8 cellular contexts compared by ENCODE assay signal in the genomic region with DNA sequence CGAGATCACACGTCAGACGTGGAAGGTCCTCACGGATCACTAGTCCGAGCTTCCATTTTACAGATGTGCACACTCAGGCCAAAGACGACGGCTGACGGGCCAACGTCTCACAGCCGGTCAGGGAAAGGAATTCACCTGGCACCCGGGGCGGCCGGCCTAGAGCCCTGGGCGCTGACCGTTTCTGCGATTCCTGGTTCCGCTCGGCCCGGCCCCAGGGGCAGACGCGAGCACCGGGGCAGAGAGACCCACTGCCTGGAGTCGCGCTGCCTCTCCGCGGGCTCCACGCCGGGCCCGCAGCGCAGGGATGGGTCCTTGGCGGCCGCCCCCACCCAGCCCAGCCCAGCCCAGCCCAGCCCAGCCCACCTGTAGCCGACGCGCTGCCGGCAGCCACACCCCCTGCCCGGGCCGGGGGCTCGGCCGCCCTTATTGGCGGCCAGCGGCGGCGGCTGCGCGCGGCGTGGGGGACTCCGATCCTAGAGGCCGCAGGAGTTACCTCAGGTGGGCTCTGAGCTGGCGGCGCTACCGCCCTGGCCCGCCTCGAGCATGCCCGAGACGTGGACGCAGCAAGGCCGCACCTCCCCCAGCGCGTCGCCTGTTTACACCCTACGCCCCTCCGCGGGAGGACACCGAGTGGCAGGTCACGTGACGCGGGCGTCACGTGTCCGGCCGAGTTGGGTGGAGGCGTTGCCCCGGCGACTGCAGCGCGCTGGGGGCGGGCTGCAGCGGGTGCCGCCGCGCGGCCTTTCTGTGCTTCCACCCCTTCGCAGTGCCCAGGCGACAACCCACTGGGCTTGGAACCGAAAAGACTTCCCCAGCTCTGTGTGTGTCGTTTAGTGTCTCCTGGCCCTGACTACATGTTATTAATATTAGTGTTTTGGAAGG.
DNase-seq lines count a peak whose midpoint lies in the region; ATAC-seq and TF ChIP-seq lines count a peak whose summit lies in the region.

No MANE protein-coding gene starts in this region.

- TF ChIP-seq POLR2A in adrenal gland (IDR thresholded peaks at IDR 0.05), result peak; percentile 34 to 79

- no peaks in the 10 kb centered on the region for H3K9me3 ChIP-seq in adrenal gland (replicated peaks in 1 of 3)
- H3K9me3 ChIP-seq in left ventricle myocardium inferior (replicated peaks), result peaks cover 2% of the 10 kb centered on the region

- H3K36me3 ChIP-seq in adrenal gland (replicated peaks in 1 of 2), result no peaks in the 10 kb centered on the region
- H3K36me3 ChIP-seq in left ventricle myocardium inferior, result peaks cover 8% of the 10 kb centered on the region
- H3K36me3 ChIP-seq in urinary bladder (ENCODE audit: insufficient read depth), result no peaks in the 10 kb centered on the region

- peaks cover 5% of the 10 kb centered on the region for H3K27me3 Mint-ChIP-seq in progenitor cell of endocrine pancreas

- peak overlapping the region in 4 of 5 donors; percentile 32 to 92 (median 78) for H3K27ac ChIP-seq in adrenal gland
- H3K27ac ChIP-seq in left ventricle myocardium inferior (replicated peaks), result peak overlapping the region; percentile 73
- H3K27ac ChIP-seq in urinary bladder (ENCODE audit: low read depth), result peak overlapping the region; percentile 50

- peak overlapping the region; percentile 95 for H3K27ac Mint-ChIP-seq in progenitor cell of endocrine pancreas

- intact Hi-C loops in adrenal gland (cut with DNase I), result loop anchor here in 1 of 2 donors (5.0 to 10.0 kb wide), 2 partner anchors 73 to 130 kb away; no protein-coding TSS in a partner anchor
- intact Hi-C loops in left ventricle myocardium inferior (cut with micrococcal nuclease), result no loop called here

- H3K9me3 Mint-ChIP-seq in progenitor cell of endocrine pancreas (ENCODE audit: low read depth), result peaks cover 4% of the 10 kb centered on the region

- TF ChIP-seq CTCF in GM12872 (IDR thresholded peaks at IDR 0.05; ENCODE audit: insufficient read depth, low read depth, low read length), result 0 out of 3 replicates have a peak, but pooled peaks have one; percentile 19
- TF ChIP-seq CTCF in adrenal gland (IDR thresholded peaks at IDR 0.05), result no peak
- no peak for TF ChIP-seq CTCF in left ventricle myocardium inferior (IDR thresholded peaks at IDR 0.05; ENCODE audit: borderline replicate concordance)
- no peak for TF ChIP-seq CTCF in progenitor cell of endocrine pancreas (IDR thresholded peaks at IDR 0.05; ENCODE audit: unreplicated experiment)

- peaks cover 6% of the 10 kb centered on the region for H3K36me3 Mint-ChIP-seq in progenitor cell of endocrine pancreas (ENCODE audit: insufficient read depth)

- peak overlapping the region in 3 of 4 donors; percentile 30 to 95 (median 71) for H3K4me3 ChIP-seq in adrenal gland
- peak overlapping the region; percentile 87 for H3K4me3 ChIP-seq in left ventricle myocardium inferior
- H3K4me3 ChIP-seq in urinary bladder (ENCODE audit: low read depth, low read length), result peak overlapping the region; percentile 96

- DNase-seq in NCI-H1092 treated with DMSO at 0.1 percent for 48 hours (lab: John Stamatoyannopoulos, UW) (peak; percentile 82), SW 1271 (lab: John Stamatoyannopoulos, UW) (peak; percentile 29 to 81), adrenal gland (peak; percentile 94 to 96 (median 95)), left ventricle myocardium inferior (peak; percentile 93), progenitor cell of endocrine pancreas (ENCODE audit: low spot score, unreplicated experiment) (peak; percentile 91)

- peaks cover 13% of the 10 kb centered on the region for H3K4me1 Mint-ChIP-seq in progenitor cell of endocrine pancreas (ENCODE audit: low read depth)

- peak; percentile 94 for ATAC-seq in HG02642 (IDR thresholded peaks at IDR 0.05; ENCODE audit: poor library complexity, unreplicated experiment)

- 0 to 1% (median 0%) methylated on average over 10 to 88 of the region's 88 CpGs for WGBS in adrenal gland, 4 donors
- under 1% methylated on average over 88 of the region's 88 CpGs for WGBS in urinary bladder

- H3K4me1 ChIP-seq in adrenal gland (replicated peaks in 1 of 2) (peaks cover 9 to 31% of the 10 kb centered on the region in 2 donors), left ventricle myocardium inferior (peaks cover 39% of the 10 kb centered on the region), urinary bladder (ENCODE audit: insufficient read depth) (no peaks in the 10 kb centered on the region)

- peak overlapping the region; percentile 81 for H3K4me3 Mint-ChIP-seq in progenitor cell of endocrine pancreas (ENCODE audit: low read depth)

- H3K27me3 ChIP-seq in adrenal gland (no peaks in the 10 kb centered on the region), left ventricle myocardium inferior (ENCODE audit: low read depth) (no peaks in the 10 kb centered on the region)

Comparison
In these comparisons a context has a peak if more than half of its experiments do, and no peak if none do; other contexts are left out.
1. Peak in every context shown above with its lines: DNase-seq, ATAC-seq, H3K4me3 ChIP-seq and H3K27ac ChIP-seq.